ENCODE assay signal across 24 cellular contexts in the genomic region with DNA sequence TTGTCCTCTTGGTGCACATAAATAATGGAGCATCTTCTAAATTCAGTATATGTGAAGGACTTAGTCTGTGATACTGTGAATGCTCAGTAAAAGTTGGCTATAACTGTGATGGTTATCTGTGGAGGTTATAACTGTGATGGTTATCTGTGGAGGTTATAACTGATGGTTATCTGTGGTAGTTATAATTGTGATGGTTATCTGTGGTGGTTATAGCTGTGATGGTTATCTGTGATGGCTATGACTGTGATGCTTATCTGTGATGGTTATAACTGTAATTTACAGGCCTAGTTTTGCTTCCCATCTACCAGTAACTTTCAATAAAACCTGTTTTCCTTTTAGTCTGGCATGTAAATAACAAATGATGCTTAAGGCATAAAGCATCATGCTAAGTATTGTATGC. TPM values are rescaled to one million over a fixed set of nuclear protein-coding genes. Genes with fewer than 3 reads are reported as not detected.
DNase-seq lines count a peak whose midpoint lies in the region; ATAC-seq and TF ChIP-seq lines count a peak whose summit lies in the region.
"Had no signal": no experiment of that assay in that cellular context is flagged by ENCODE, and none has a peak within 500 bp of the region (broad histone marks: within the 10 kb centered on the region; RNA-seq: fewer than 3 reads in every experiment).

No MANE protein-coding gene starts in this region.

- in situ Hi-C loops in GM23248 (cut with MboI) = no loop called here

- no peak overlapping the region for H3K4me3 Mint-ChIP-seq in endodermal cell
- H3K4me3 Mint-ChIP-seq in neural crest cell = peak overlapping the region; percentile 5
- H3K4me3 Mint-ChIP-seq: activated naive CD8-positive, alpha-beta T cell treated with anti-CD3 and anti-CD28 coated beads, Interleukin-2, amount 50 U/mL, for 24 hours; IgD-negative memory B cell; stimulated activated memory B cell treated with anti-CD40 and anti-IgM and Interleukin-4, amounts not matched to agents 10 μg/mL and 1 μg/mL and 100 μg/mL, for 72 hours had no signal

- no peak for TF ChIP-seq POLR2A in esophagus muscularis mucosa (IDR thresholded peaks at IDR 0.05; ENCODE audit: low read depth)

- no peak overlapping the region for H3K27ac ChIP-seq in GM23248
- H3K27ac ChIP-seq in endodermal cell (ENCODE audit: low read depth, low read length) = peak overlapping the region; percentile 89
- peak overlapping the region in 1 of 4 donors; percentile 74 for H3K27ac ChIP-seq in esophagus muscularis mucosa (replicated peaks in 1 of 4)
- H3K27ac ChIP-seq: brain microvascular endothelial cell, neutrophil had no signal

- TF ChIP-seq CTCF in endodermal cell (conservative IDR thresholded peaks at IDR 0.05) = no peak
- TF ChIP-seq CTCF in neural crest cell (conservative IDR thresholded peaks at IDR 0.05) = no peak
- no peak for TF ChIP-seq CTCF in esophagus muscularis mucosa (IDR thresholded peaks at IDR 0.05)
- TF ChIP-seq CTCF in GM20000 (IDR thresholded peaks at IDR 0.05; ENCODE audit: extremely low read depth, missing control alignments) = no peak

- H3K79me2 ChIP-seq in GM23248 (ENCODE audit: insufficient read depth) = peaks cover 99% of the 10 kb centered on the region

- peaks cover 66% of the 10 kb centered on the region for H3K4me1 Mint-ChIP-seq in endodermal cell
- H3K4me1 Mint-ChIP-seq in neural crest cell = peaks cover 66% of the 10 kb centered on the region

- peaks cover 2% of the 10 kb centered on the region for H3K36me3 Mint-ChIP-seq in endodermal cell (ENCODE audit: low read depth)
- H3K36me3 Mint-ChIP-seq in neural crest cell (ENCODE audit: low read depth) = no peaks in the 10 kb centered on the region
- H3K36me3 Mint-ChIP-seq: IgD-negative memory B cell; stimulated activated memory B cell treated with anti-CD40 and anti-IgM and Interleukin-4, amounts not matched to agents 10 μg/mL and 1 μg/mL and 100 μg/mL, for 72 hours had no signal

- H3K9me3 ChIP-seq in GM23248 (ENCODE audit: low read depth) (no peaks in the 10 kb centered on the region), endodermal cell (ENCODE audit: control insufficient read depth, low read length) (no peaks in the 10 kb centered on the region), esophagus muscularis mucosa (no peaks in the 10 kb centered on the region)
- H3K9me3 ChIP-seq: colonic mucosa, neutrophil, psoas muscle, vagina had no signal

- H3K4me2 ChIP-seq in GM23248 (ENCODE audit: unreplicated experiment) = peak overlapping the region; percentile 84

- intact Hi-C loops in esophagus muscularis mucosa (cut with DNase I) = no loop called here

- H3K27me3 ChIP-seq in GM23248 (replicated peaks; ENCODE audit: insufficient read depth) = no peaks in the 10 kb centered on the region
- no peaks in the 10 kb centered on the region for H3K27me3 ChIP-seq in endodermal cell (ENCODE audit: control insufficient read depth, insufficient read depth, low read length, poor library complexity, severe bottlenecking)
- H3K27me3 ChIP-seq in esophagus muscularis mucosa = no peaks in the 10 kb centered on the region
- H3K27me3 ChIP-seq: brain microvascular endothelial cell, colonic mucosa, neutrophil, vagina had no signal

- H3K36me3 ChIP-seq in GM23248 (ENCODE audit: low read depth) = no peaks in the 10 kb centered on the region
- H3K36me3 ChIP-seq in endodermal cell (ENCODE audit: control insufficient read depth, insufficient read depth, low read length) = no peaks in the 10 kb centered on the region
- no peaks in the 10 kb centered on the region for H3K36me3 ChIP-seq in esophagus muscularis mucosa
- H3K36me3 ChIP-seq: brain microvascular endothelial cell, colonic mucosa, neutrophil, vagina had no signal

- H2AFZ ChIP-seq in GM23248 = no peak overlapping the region

- peaks cover 45% of the 10 kb centered on the region for H3F3A ChIP-seq in GM23248 (ENCODE audit: insufficient read depth)

- no peaks in the 10 kb centered on the region for H4K20me1 ChIP-seq in GM23248 (ENCODE audit: insufficient read depth)

- no peaks in the 10 kb centered on the region for H3K9me2 ChIP-seq in GM23248 (ENCODE audit: insufficient read depth)

- TF ChIP-seq EP300 in esophagus muscularis mucosa (IDR thresholded peaks at IDR 0.05) = no peak

- H3K27ac Mint-ChIP-seq in endodermal cell = no peak overlapping the region
- H3K27ac Mint-ChIP-seq in neural crest cell (ENCODE audit: unreplicated experiment) = no peak overlapping the region
- H3K27ac Mint-ChIP-seq: activated naive CD8-positive, alpha-beta T cell treated with anti-CD3 and anti-CD28 coated beads, Interleukin-2, amount 50 U/mL, for 24 hours; IgD-negative memory B cell; stimulated activated memory B cell treated with anti-CD40 and anti-IgM and Interleukin-4, amounts not matched to agents 10 μg/mL and 1 μg/mL and 100 μg/mL, for 72 hours had no signal

- H3K9me3 Mint-ChIP-seq in endodermal cell (no peaks in the 10 kb centered on the region), neural crest cell (no peaks in the 10 kb centered on the region)
- H3K9me3 Mint-ChIP-seq: activated naive CD8-positive, alpha-beta T cell treated with anti-CD3 and anti-CD28 coated beads, Interleukin-2, amount 50 U/mL, for 24 hours; IgD-negative memory B cell; stimulated activated memory B cell treated with anti-CD40 and anti-IgM and Interleukin-4, amounts not matched to agents 10 μg/mL and 1 μg/mL and 100 μg/mL, for 72 hours had no signal

- no peak for DNase-seq in GM23248
- DNase-seq in endodermal cell = no peak
- no peak for DNase-seq in neural crest cell (ENCODE audit: low read depth, low spot score)
- DNase-seq in esophagus muscularis mucosa (ENCODE audit: extremely low spot score) = no peak
- DNase-seq in GM20000 (ENCODE audit: low spot score) = no peak
- DNase-seq in activated CD4-positive, alpha-beta T cell treated with anti-CD3 and anti-CD28 coated beads for 48 hours = no peak
- DNase-seq: activated CD4-positive, alpha-beta T cell treated with anti-CD3 and anti-CD28 coated beads, Interleukin-2, amount 50 U/mL, for 4 hours; activated gamma-delta T cell; activated naive CD8-positive, alpha-beta T cell treated with anti-CD3 and anti-CD28 coated beads, Interleukin-2, amount 50 U/mL, for 24 hours; brain microvascular endothelial cell; C1 segment of cervical spinal cord; colonic mucosa; MM.1S; NCI-H146; NCI-H510A treated with DMSO at 0.1 percent for 48 hours; NK-92 treated with Interleukin-12 subunit alpha and Interleukin-12 subunit beta, amount 100 ng/mL, for 24 hours; psoas muscle; stimulated activated CD4-positive, alpha-beta T cell treated with anti-CD3 and anti-CD28 coated beads, Interleukin-2, amount 100 ng/mL, for 24 hours had no signal

- H3K4me1 ChIP-seq in GM23248 (ENCODE audit: insufficient read depth) = peaks cover 57% of the 10 kb centered on the region
- H3K4me1 ChIP-seq in endodermal cell (ENCODE audit: control insufficient read depth, insufficient read depth, low read length) = peaks cover 23% of the 10 kb centered on the region
- H3K4me1 ChIP-seq in esophagus muscularis mucosa = peaks cover 8 to 25% (median 16%) of the 10 kb centered on the region in 4 donors
- H3K4me1 ChIP-seq: colonic mucosa had no signal

- H3K4me3 ChIP-seq in GM23248 (no peak overlapping the region), endodermal cell (ENCODE audit: low read length) (no peak overlapping the region), esophagus muscularis mucosa (no peak overlapping the region)

- ATAC-seq in SK-N-SH treated with all-trans-retinoic acid at 6 μM for 48 hours (no peak), HG03025 (IDR thresholded peaks at IDR 0.05; ENCODE audit: low FRiP score, unreplicated experiment) (no peak)
- ATAC-seq: activated naive CD8-positive, alpha-beta T cell treated with anti-CD3 and anti-CD28 coated beads, Interleukin-2, amount 50 U/mL, for 24 hours; stimulated activated memory B cell treated with anti-CD40 and anti-IgM and Interleukin-4, amounts not matched to agents 10 μg/mL and 1 μg/mL and 100 μg/mL, for 72 hours had no signal

- H3K27me3 Mint-ChIP-seq in endodermal cell (ENCODE audit: insufficient read depth) = no peaks in the 10 kb centered on the region
- no peaks in the 10 kb centered on the region for H3K27me3 Mint-ChIP-seq in neural crest cell (ENCODE audit: low read depth)
- H3K27me3 Mint-ChIP-seq: activated naive CD8-positive, alpha-beta T cell treated with anti-CD3 and anti-CD28 coated beads, Interleukin-2, amount 50 U/mL, for 24 hours; IgD-negative memory B cell had no signal

- H3K9ac ChIP-seq in GM23248 (peak overlapping the region; percentile 81; the same call in 1 of the 2 replicates), endodermal cell (ENCODE audit: extremely low read depth, low read length, poor library complexity, severe bottlenecking) (no peak overlapping the region)

TF ChIP-seq in SK-N-SH treated with all-trans-retinoic acid at 6 μM for 48 hours, 23 proteins besides CTCF, POLR2A, EP300 and RAD21 (continues in another document):
- TF ChIP-seq ZNF565 (CRISPR knock-in tag; conservative IDR thresholded peaks at IDR 0.05; ENCODE audit: low read depth) = no peak
- no peak for TF ChIP-seq ZFP30 (CRISPR knock-in tag; IDR thresholded peaks at IDR 0.05)
- TF ChIP-seq OSR1 (CRISPR knock-in tag; IDR thresholded peaks at IDR 0.05) = no peak

RNA-seq across cellular contexts. Expression of gene PTK7, which starts 16.5 kb away (rescaled TPM):
- total RNA-seq in GM23248 (2014; rRNA removed; shearing (Covaris generic)) = 146 and 162 TPM in 2 replicates
- 110 and 113 TPM in 2 replicates for polyA plus RNA-seq in GM23248 (2016; fragmentation: Nextera tagmentation; extraction: Ambion mirVana)
- total RNA-seq in endodermal cell (100 to 1,000 TPM; 167 to 183 TPM), neural crest cell (101 and 106 TPM in 2 replicates), esophagus muscularis mucosa (10 to 100 TPM in 1 of 4 donors, 1 to 10 TPM in 3; 6.8 to 10.8 (median 8.0) TPM)
- 126 TPM for polyA plus RNA-seq in endodermal cell (2013, experiment 1 of 2)
- 121 TPM for polyA plus RNA-seq in endodermal cell (2013, experiment 2 of 2)
- polyA plus RNA-seq: IgD-negative memory B cell had no signal

RNA-seq across cellular contexts. Expression of gene KLC4, which starts 33.2 kb away (rescaled TPM):
- 15.0 and 32.2 TPM in 2 replicates for total RNA-seq in GM23248 (2014; rRNA removed; shearing (Covaris generic))
- polyA plus RNA-seq in GM23248 (2016; fragmentation: Nextera tagmentation; extraction: Ambion mirVana) = 10.4 and 10.7 TPM in 2 replicates
- total RNA-seq in endodermal cell (10 to 100 TPM; 36.6 to 38.0 TPM), neural crest cell (16.7 and 20.3 TPM in 2 replicates), esophagus muscularis mucosa (10 to 100 TPM; 22.9 to 37.4 (median 27.4) TPM)
- polyA plus RNA-seq in endodermal cell (2013, experiment 1 of 2) = 40.7 TPM
- 35.4 TPM for polyA plus RNA-seq in endodermal cell (2013, experiment 2 of 2)

RNA-seq across cellular contexts. Expression of gene MRPL2, which starts 33.4 kb away (rescaled TPM):
- total RNA-seq in GM23248 (2014; rRNA removed; shearing (Covaris generic)) = 18.5 and 19.7 TPM in 2 replicates
- polyA plus RNA-seq in GM23248 (2016; fragmentation: Nextera tagmentation; extraction: Ambion mirVana) = 71.9 and 78.0 TPM in 2 replicates
- total RNA-seq in endodermal cell (10 to 100 TPM; 51.6 to 65.2 TPM), neural crest cell (45.7 and 56.8 TPM in 2 replicates), esophagus muscularis mucosa (10 to 100 TPM; 25.2 to 43.6 (median 28.1) TPM)
- polyA plus RNA-seq in endodermal cell (2013, experiment 1 of 2) = 64.5 TPM
- polyA plus RNA-seq in endodermal cell (2013, experiment 2 of 2) = 63.3 TPM

RNA-seq across cellular contexts. Expression of gene CUL7, which starts 39.0 kb away (rescaled TPM):
- total RNA-seq in GM23248 (2014; rRNA removed; shearing (Covaris generic)) = 50.1 and 54.1 TPM in 2 replicates
- polyA plus RNA-seq in GM23248 (2016; fragmentation: Nextera tagmentation; extraction: Ambion mirVana) = 21.8 and 23.7 TPM in 2 replicates
- total RNA-seq in endodermal cell (10 to 100 TPM; 39.0 to 51.7 TPM), neural crest cell (40.6 and 42.9 TPM in 2 replicates), esophagus muscularis mucosa (10 to 100 TPM in 3 of 4 donors, 1 to 10 TPM in 1; 8.4 to 19.6 (median 14.4) TPM)
- polyA plus RNA-seq in endodermal cell (2013, experiment 1 of 2) = 37.9 TPM
- 36.0 TPM for polyA plus RNA-seq in endodermal cell (2013, experiment 2 of 2)
